ENCODE assay signal across 16 cellular contexts in genomic region chr15:62809106-62809967, GRCh38.
DNase-seq lines count a peak whose midpoint lies in the region; ATAC-seq and TF ChIP-seq lines count a peak whose summit lies in the region.
"Had no signal": no experiment of that assay in that cellular context is flagged by ENCODE, and none has a peak within 500 bp of the region (broad histone marks: within the 10 kb centered on the region; RNA-seq: fewer than 3 reads in every experiment).

No MANE protein-coding gene starts in this region.

- CTCF ChIA-PET in AG04449 (lab: Yijun Ruan, JAX), result interaction anchor here (0.8 to 1.7 kb wide), 7 partner anchors 17 to 238 kb away, joined by 3 to 9 read pairs (median 4); no protein-coding TSS in a partner anchor

- no peak for TF ChIP-seq POLR2A in gastroesophageal sphincter (IDR thresholded peaks at IDR 0.05)

- H3K9me3 ChIP-seq in adipocyte (ENCODE audit: control insufficient read depth, low read length) (no peaks in the 10 kb centered on the region), hepatocyte (ENCODE audit: low read depth) (no peaks in the 10 kb centered on the region), gastroesophageal sphincter (no peaks in the 10 kb centered on the region)
- H3K9me3 ChIP-seq: prostate gland had no signal

- H3K9me2 ChIP-seq in hepatocyte (replicated peaks; ENCODE audit: insufficient read depth), result no peaks in the 10 kb centered on the region

- H3K4me1 ChIP-seq in adipocyte (ENCODE audit: control insufficient read depth, insufficient read depth, low read length) (no peaks in the 10 kb centered on the region), hepatocyte (ENCODE audit: insufficient read depth) (peaks cover 19% of the 10 kb centered on the region), gastroesophageal sphincter (no peaks in the 10 kb centered on the region)
- H3K4me1 ChIP-seq: prostate gland had no signal

- ATAC-seq in HG03457 (IDR thresholded peaks at IDR 0.05; ENCODE audit: unreplicated experiment), result no peak
- no peak for ATAC-seq in GM19351 (IDR thresholded peaks at IDR 0.05; ENCODE audit: unreplicated experiment)
- ATAC-seq in gastroesophageal sphincter, result no peak
- ATAC-seq: activated CD4-positive, alpha-beta T cell treated with anti-CD3 and anti-CD28 coated beads for 36 hours; activated T-cell treated with anti-CD3 and anti-CD28 coated beads, Interleukin-2, amount 50 U/mL, for 72 hours; stimulated activated memory B cell treated with anti-CD40 and anti-IgM and Interleukin-4, amounts not matched to agents 10 μg/mL and 1 μg/mL and 100 μg/mL, for 72 hours had no signal

- H3K36me3 ChIP-seq in adipocyte (ENCODE audit: control insufficient read depth, insufficient read depth, low read length, severe bottlenecking), result peaks cover 81% of the 10 kb centered on the region
- no peaks in the 10 kb centered on the region for H3K36me3 ChIP-seq in hepatocyte (replicated peaks; ENCODE audit: insufficient read depth, low read depth)
- peaks cover 0 to 59% of the 10 kb centered on the region in 2 donors for H3K36me3 ChIP-seq in gastroesophageal sphincter
- H3K36me3 ChIP-seq: prostate gland had no signal

- H3K4me3 ChIP-seq in AG04449 (ENCODE audit: low read depth, low read length) (no peak overlapping the region), adipocyte (ENCODE audit: low read length) (no peak overlapping the region), hepatocyte (no peak overlapping the region), gastroesophageal sphincter (no peak overlapping the region)
- H3K4me3 ChIP-seq: lung, prostate gland had no signal

- H4K20me1 ChIP-seq in hepatocyte (ENCODE audit: insufficient read depth, poor library complexity, severe bottlenecking), result no peaks in the 10 kb centered on the region

- no peak overlapping the region for H3K9ac ChIP-seq in adipocyte (ENCODE audit: low read length)

- H3K27me3 ChIP-seq in adipocyte (replicated peaks; ENCODE audit: control insufficient read depth, insufficient read depth, low read length) (no peaks in the 10 kb centered on the region), hepatocyte (no peaks in the 10 kb centered on the region), gastroesophageal sphincter (no peaks in the 10 kb centered on the region)

- H2AFZ ChIP-seq in hepatocyte, result no peak overlapping the region

- H3K27ac ChIP-seq in hepatocyte, result peak overlapping the region; percentile 36
- no peak overlapping the region for H3K27ac ChIP-seq in gastroesophageal sphincter
- H3K27ac ChIP-seq: prostate gland had no signal

- WGBS in hepatocyte (ENCODE audit: low lambda C conversion rate, missing lambda C conversion rate), result 55% methylated on average over 8 of the region's 8 CpGs
- 63 to 84% methylated on average over 4 to 7 of the region's 8 CpGs for WGBS in gastroesophageal sphincter (ENCODE audit: low coverage in 1 of 2), 2 donors

- DNase-seq in AG04449 (ENCODE audit: low read depth, low spot score) (peak; percentile 36), GM04504 (ENCODE audit: low read depth) (peak; percentile 30), adipocyte (ENCODE audit: low read depth) (peak; percentile 80), hepatocyte (ENCODE audit: low spot score) (no peak), SHP77 treated with DMSO at 0.1 percent for 48 hours (lab: John Stamatoyannopoulos, UW) (no peak)
- DNase-seq: activated CD4-positive, alpha-beta T cell treated with anti-CD3 and anti-CD28 coated beads for 36 hours; activated T-cell treated with anti-CD3 and anti-CD28 coated beads, Interleukin-2, amount 50 U/mL, for 72 hours; hypothalamus; Karpas-422; stimulated activated CD4-positive, alpha-beta T cell treated with anti-CD3 and anti-CD28 coated beads, Interleukin-4, amount 100 ng/mL, for 1 hour had no signal

- no peak overlapping the region for H3K4me2 ChIP-seq in hepatocyte

- POLR2A ChIA-PET in AG04449 (lab: Yijun Ruan, JAX), result interaction anchor here (0.9 kb wide), 1 partner anchor 238 kb away, joined by 3 read pairs; no protein-coding TSS in a partner anchor

- no peak for TF ChIP-seq EP300 in gastroesophageal sphincter (IDR thresholded peaks at IDR 0.05)

- no peak for TF ChIP-seq CTCF in AG04449 (IDR thresholded peaks at IDR 0.05; ENCODE audit: insufficient read depth, low read length, missing control alignments)
- TF ChIP-seq CTCF in hepatocyte (IDR thresholded peaks at IDR 0.05; ENCODE audit: poor library complexity), result no peak
- no peak for TF ChIP-seq CTCF in gastroesophageal sphincter (IDR thresholded peaks at IDR 0.05)

- H3K79me2 ChIP-seq in hepatocyte, result no peaks in the 10 kb centered on the region

Comparison
In these comparisons a context has a peak if more than half of its experiments do, and no peak if none do; other contexts are left out.
1. DNase-seq: peak in AG04449 (single experiment), GM04504 (single experiment) and adipocyte (single experiment); none in hepatocyte (single experiment) and SHP77 treated with DMSO at 0.1 percent for 48 hours (single experiment).